8 cellular contexts compared by ENCODE assay signal in the genomic region with DNA sequence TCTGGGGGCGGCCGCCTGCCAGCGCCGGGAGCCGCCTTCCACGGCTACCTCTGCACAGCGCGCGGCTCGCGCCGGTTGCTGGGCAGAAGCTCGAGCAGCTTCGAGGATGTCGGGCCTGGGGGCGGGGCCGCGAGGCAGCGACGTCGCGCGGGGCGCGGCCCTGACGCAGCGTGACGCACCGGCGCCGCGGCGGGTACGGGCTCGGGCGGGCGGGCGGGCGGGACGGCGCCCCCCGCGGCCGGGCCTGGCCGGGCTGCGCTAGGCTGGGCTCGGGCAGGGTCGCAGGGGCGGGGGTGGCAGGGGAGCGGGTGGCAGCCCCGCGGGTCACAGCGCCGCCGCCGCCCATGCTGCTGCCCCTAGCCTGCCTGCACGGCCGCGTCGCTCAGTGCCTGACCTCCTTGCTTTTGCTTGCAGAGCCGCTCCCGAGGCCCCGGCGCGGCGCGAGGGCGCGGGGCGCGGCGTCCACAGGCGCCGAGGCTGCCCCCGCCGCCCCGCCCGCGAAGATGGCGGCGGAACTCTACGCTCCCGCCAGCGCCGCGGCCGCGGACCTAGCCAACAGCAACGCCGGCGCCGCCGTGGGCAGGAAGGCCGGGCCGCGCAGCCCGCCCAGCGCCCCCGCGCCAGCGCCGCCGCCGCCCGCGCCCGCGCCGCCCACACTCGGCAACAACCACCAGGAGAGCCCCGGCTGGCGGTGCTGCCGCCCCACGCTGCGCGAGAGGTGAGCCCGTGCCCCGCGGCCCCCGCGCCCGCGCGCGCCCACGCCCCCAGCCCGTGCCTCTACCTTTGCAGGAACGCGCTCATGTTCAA. TPM values are rescaled to one million over a fixed set of nuclear protein-coding genes. Genes with fewer than 3 reads are reported as not detected.
A peak's percentile ranks its signal among the peaks of the same experiment; 100 is the strongest.
DNase-seq lines count a peak whose midpoint lies in the region; ATAC-seq, FAIRE-seq and TF ChIP-seq lines count a peak whose summit lies in the region.

A gene (plus strand): TSS at position 166 of the 807 bp plus-strand sequence. CDS start 179 bp downstream, at position 345.

- H3K18ac ChIP-seq in H1 (ENCODE audit: extremely low read depth, low read length) (peak within 1 kb of the TSS; percentile 48; the same call in 1 of the 2 replicates), mesendoderm (ENCODE audit: low read length) (peak within 1 kb of the TSS; percentile 87)

- H4K20me1 ChIP-seq in H1 (replicated peaks in 1 of 2; ENCODE audit: control insufficient read depth in 1 of 2, insufficient read depth in 2 of 2, low read length in 2 of 2) = peaks cover 0 to 11% of the 10 kb centered on the region in 2 experiments

- H3K27ac ChIP-seq in H1 (ENCODE audit: low read depth, low read length) (peak within 1 kb of the TSS; percentile 3; the same call in 1 of the 2 replicates), mesendoderm (ENCODE audit: low read depth, low read length) (peak within 1 kb of the TSS; percentile 11)

- H2BK20ac ChIP-seq in H1 (ENCODE audit: low read length) = no peak within 1 kb of the TSS

- CTCF ChIA-PET in BJ (lab: Yijun Ruan, JAX) = interaction anchor here (0.6 to 1.6 kb wide), 5 partner anchors 10 to 104 kb away, joined by 3 to 4 read pairs (median 3); no protein-coding TSS in a partner anchor
- CTCF ChIA-PET in activated CD8-positive, alpha-beta memory T cell treated with anti-CD3 and anti-CD28 coated beads for 36 hours (lab: Charles Lee) = interaction anchor here (0.8 to 1.3 kb wide), 5 partner anchors 11 to 241 kb away, joined by 3 to 4 read pairs (median 3); a partner anchor contains a TSS
- CTCF ChIA-PET in H1 (lab: Charles Lee; ENCODE audit: partially characterized antibody) = interaction anchor here (0.6 to 3.5 kb wide), 10 partner anchors 12 to 131 kb away, joined by 3 to 12 read pairs (median 4); a partner anchor contains a TSS

- H2BK15ac ChIP-seq in H1 (ENCODE audit: low read length) (no peak within 1 kb of the TSS), mesendoderm (replicated peaks; ENCODE audit: low read depth) (no peak within 1 kb of the TSS)

- peak within 1 kb of the TSS; percentile 3 to 68 (median 27); a peak in 5 of 7 replicates for H3K9ac ChIP-seq in H1 (replicated peaks in 1 of 4; ENCODE audit: extremely low read depth in 1 of 4, low read depth in 3 of 4, low read length in 3 of 4)
- H3K9ac ChIP-seq in mesendoderm (ENCODE audit: low read length) = peak within 1 kb of the TSS; percentile 82

- H3K4me1 ChIP-seq in H1 (replicated peaks in 1 of 4; ENCODE audit: control insufficient read depth in 3 of 4, insufficient read depth in 4 of 4, low read length in 3 of 4) = peaks cover 0 to 6% (median 2%) of the 10 kb centered on the region in 4 experiments; a peak in 3 of 7 replicates
- H3K4me1 ChIP-seq in mesendoderm (ENCODE audit: control insufficient read depth, low read depth, low read length) = no peaks in the 10 kb centered on the region

- no peak within 1 kb of the TSS for H2AFZ ChIP-seq in H1 (ENCODE audit: low read length)

- H3K14ac ChIP-seq in H1 (ENCODE audit: insufficient read length) = no peak within 1 kb of the TSS

- no peak within 1 kb of the TSS for H2BK12ac ChIP-seq in H1 (ENCODE audit: low read depth, low read length)

- peak; percentile 93 for ATAC-seq in HG03354 (IDR thresholded peaks at IDR 0.05; ENCODE audit: poor library complexity, severe bottlenecking, unreplicated experiment)

- H3K4me2 ChIP-seq in H1 (ENCODE audit: insufficient read depth in 1 of 2, low read depth in 2 of 2, low read length in 2 of 2) (peak within 1 kb of the TSS; percentile 69 to 93), mesendoderm (ENCODE audit: low read length) (peak within 1 kb of the TSS; percentile 94)

- no peak within 1 kb of the TSS for H4K91ac ChIP-seq in H1 (replicated peaks; ENCODE audit: insufficient read length, low read length)

- H2BK5ac ChIP-seq in H1 (ENCODE audit: low read depth, low read length) = no peak within 1 kb of the TSS
- H2BK5ac ChIP-seq in mesendoderm (ENCODE audit: low read length) = no peak within 1 kb of the TSS

- H3K56ac ChIP-seq in H1 (replicated peaks; ENCODE audit: insufficient read length, low read depth, low read length) (no peak within 1 kb of the TSS), mesendoderm (ENCODE audit: low read length) (peak within 1 kb of the TSS; percentile 88)

- DNase-seq in BJ (ENCODE audit: low read depth) (peak; percentile 27), NCI-H748 (lab: John Stamatoyannopoulos, UW; ENCODE audit: unreplicated experiment) (peak; percentile 95), H1 (ENCODE audit: low read depth in 1 of 2, low spot score in 2 of 2) (peak; percentile 33 to 84), mesendoderm (peak; percentile 85)
- DNase-seq in stimulated activated CD8-positive, alpha-beta memory T cell treated with anti-CD3 and anti-CD28 coated beads, Interleukin-15, amount 100 ng/mL, for 1 hour (ENCODE audit: low read depth) = peak; percentile 68

- WGBS in H1 (ENCODE audit: extremely low coverage in 1 of 2, insufficient coverage in 1 of 2, insufficient read length in 1 of 2, insufficient replicate concordance in 2 of 2, low coverage in 1 of 2, low lambda C conversion rate in 2 of 2, missing lambda C conversion rate in 1 of 2), 2 experiments = 3% methylated on average over 23 of the region's 129 CpGs; no CpG with 5 or more reads in 1 of the 2 experiments
- WGBS in mesendoderm (ENCODE audit: extremely low coverage, insufficient coverage, low lambda C conversion rate) = no CpG with 5 or more reads among the region's 129 CpGs

- peaks cover 0 to 3% of the 10 kb centered on the region in 2 experiments; a peak in 1 of 4 replicates for H3K79me2 ChIP-seq in H1 (ENCODE audit: control insufficient read depth in 1 of 2, insufficient read depth in 2 of 2, low read length in 2 of 2)
- no peaks in the 10 kb centered on the region for H3K79me2 ChIP-seq in mesendoderm (ENCODE audit: control insufficient read depth, insufficient read depth, low read length)

- TF ChIP-seq RAD21 in H1 (IDR thresholded peaks at IDR 0.05 in 1 of 2, conservative IDR thresholded peaks at IDR 0.05 in 1 of 2; ENCODE audit: low read depth in 2 of 2, low read length in 2 of 2) = no peak

- no peak for FAIRE-seq in H1 (lab: Jason Lieb, UNC)

- H2BK120ac ChIP-seq in H1 (replicated peaks; ENCODE audit: low read depth, low read length) = no peak within 1 kb of the TSS
- H2BK120ac ChIP-seq in mesendoderm (ENCODE audit: low read depth, low read length) = no peak within 1 kb of the TSS

- peak within 1 kb of the TSS; percentile 65; the same call in 1 of the 2 replicates for H2AK5ac ChIP-seq in H1 (ENCODE audit: low read depth, low read length)
- no peak within 1 kb of the TSS for H2AK5ac ChIP-seq in mesendoderm (ENCODE audit: low read length)

- H3K27me3 ChIP-seq in BJ (ENCODE audit: control insufficient read depth, insufficient read depth, low read length) (no peaks in the 10 kb centered on the region), H1 (replicated peaks in 1 of 4; ENCODE audit: control insufficient read depth in 3 of 4, extremely low read depth in 1 of 4, insufficient read depth in 3 of 4, low read length in 3 of 4) (peaks cover 0 to 7% (median 3%) of the 10 kb centered on the region in 4 experiments; a peak in 3 of 7 replicates), mesendoderm (ENCODE audit: insufficient read depth, low read length, poor library complexity) (no peaks in the 10 kb centered on the region)

- no peak within 1 kb of the TSS for H3K23ac ChIP-seq in H1 (ENCODE audit: insufficient read length)
- H3K23ac ChIP-seq in mesendoderm (ENCODE audit: low read length) = no peak within 1 kb of the TSS

- peaks cover 10% of the 10 kb centered on the region; the same call in 1 of the 2 replicates for H3K23me2 ChIP-seq in H1 (ENCODE audit: low read depth, low read length)

- H3K79me1 ChIP-seq in H1 (ENCODE audit: low read depth, low read length) = no peaks in the 10 kb centered on the region; the same call in 1 of the 2 replicates
- H3K79me1 ChIP-seq in mesendoderm (ENCODE audit: low read length) = peaks cover 2% of the 10 kb centered on the region

- no peak for TF ChIP-seq EP300 in H1 (IDR thresholded peaks at IDR 0.05; ENCODE audit: borderline replicate concordance in 1 of 2, low read depth in 2 of 2, low read length in 2 of 2)

- H3K36me3 ChIP-seq in BJ (ENCODE audit: control insufficient read depth, insufficient read depth, low read length) (peaks cover 18% of the 10 kb centered on the region), H1 (ENCODE audit: control insufficient read depth in 2 of 4, insufficient read depth in 4 of 4, low read length in 3 of 4) (no peaks in the 10 kb centered on the region; a peak in 3 of 8 replicates), mesendoderm (ENCODE audit: control insufficient read depth, insufficient read depth, low read length) (peaks cover 2% of the 10 kb centered on the region)

- H4K5ac ChIP-seq in H1 (ENCODE audit: insufficient read length, low read depth, low read length) (no peak within 1 kb of the TSS), mesendoderm (ENCODE audit: low read length) (no peak within 1 kb of the TSS)

- no peak within 1 kb of the TSS for H3K4ac ChIP-seq in H1 (replicated peaks; ENCODE audit: insufficient read length, low read depth, low read length)
- H3K4ac ChIP-seq in mesendoderm (ENCODE audit: low read depth, low read length) = peak within 1 kb of the TSS; percentile 46

- H4K8ac ChIP-seq in H1 (ENCODE audit: extremely low read depth, insufficient read depth, low read length) (peak within 1 kb of the TSS; percentile 91), mesendoderm (ENCODE audit: low read depth, low read length) (peak within 1 kb of the TSS; percentile 81)

- TF ChIP-seq CTCF in BJ (IDR thresholded peaks at IDR 0.05; ENCODE audit: insufficient read depth, low read depth, low read length) = no peak
- TF ChIP-seq CTCF in H1 (IDR thresholded peaks at IDR 0.05; ENCODE audit: control extremely low read depth in 1 of 3, insufficient read depth in 1 of 3, low read depth in 1 of 3, low read length in 3 of 3) = no peak

- H3K9me3 ChIP-seq in H1 (ENCODE audit: insufficient read depth in 2 of 2, low read depth in 1 of 2, low read length in 1 of 2) = no peaks in the 10 kb centered on the region

- H3K4me3 ChIP-seq in BJ (ENCODE audit: low read depth, low read length) = peak within 1 kb of the TSS; percentile 57
- peak within 1 kb of the TSS; percentile 37 to 66 (median 44) for H3K4me3 ChIP-seq in H1 (ENCODE audit: extremely low read depth in 1 of 4, insufficient read depth in 2 of 4, low read depth in 3 of 4, low read length in 4 of 4)
- peak within 1 kb of the TSS; percentile 53 for H3K4me3 ChIP-seq in mesendoderm (ENCODE audit: low read length)

- TF ChIP-seq POLR2A in GM19099 (IDR thresholded peaks at IDR 0.05; ENCODE audit: extremely low read depth, insufficient read length, low read depth) (peak; percentile 58), H1 (IDR thresholded peaks at IDR 0.05; ENCODE audit: control extremely low read depth in 1 of 2, low read depth in 2 of 2, low read length in 2 of 2) (peak in 1 of 2 experiments; percentile 37; a peak in 1 of 3 replicates)

- POLR2A ChIA-PET in BJ (lab: Charles Lee) (no interaction called here), H1 (lab: Charles Lee; ENCODE audit: partially characterized antibody) (interaction anchor here (0.6 to 1.5 kb wide), 3 partner anchors 49 to 222 kb away, joined by 3 read pairs; no protein-coding TSS in a partner anchor)
- POLR2A ChIA-PET in activated CD8-positive, alpha-beta memory T cell treated with anti-CD3 and anti-CD28 coated beads for 36 hours (lab: Charles Lee) = interaction anchor here (1.0 to 1.4 kb wide), 4 partner anchors 51 to 163 kb away, joined by 3 to 6 read pairs (median 6); a partner anchor contains a TSS

RNA-seq across cellular contexts. Expression of the gene that starts here (rescaled TPM):
- polyA plus RNA-seq in BJ (2011; rRNA removed) (32.6 and 41.9 TPM in 2 replicates), H1 (2011; rRNA removed) (9.8 and 10.1 TPM in 2 replicates)
- 25.0 and 32.9 TPM in 2 replicates for polyA minus RNA-seq in BJ (2011; rRNA and poly(A)+ RNA removed)
- 10 to 100 TPM; 44.7 to 48.3 TPM for total RNA-seq in activated CD8-positive, alpha-beta memory T cell treated with anti-CD3 and anti-CD28 coated beads for 36 hours
- total RNA-seq in H1 (2021; fragmentation: NEBNext Ultra II Directional; extraction: Animal tissue kit (Norgen Biotek cat#: 25700)) = 10.2 and 11.6 TPM in 2 replicates
- 9.4 TPM for polyA plus RNA-seq in H1 (2011; cell fraction: cytosol; rRNA removed)
- 16.1 TPM for polyA plus RNA-seq in H1 (2011; cell fraction: nucleus; rRNA removed)
- 7.2 to 14.6 TPM (median 12.4 TPM) in 4 replicates for polyA plus RNA-seq in H1 (2012, experiment 1 of 2)
- polyA plus RNA-seq in H1 (2012, experiment 2 of 2) = 13.7 TPM
- polyA plus RNA-seq in H1 (2013, experiment 1 of 2) = 8.8 TPM
- 8.2 TPM for polyA plus RNA-seq in H1 (2013, experiment 2 of 2)
- 5.8 and 7.9 TPM in 2 replicates for polyA minus RNA-seq in H1 (2011; rRNA and poly(A)+ RNA removed)
- polyA minus RNA-seq in H1 (2011; cell fraction: cytosol; rRNA and poly(A)+ RNA removed) = 5.8 TPM
- polyA minus RNA-seq in H1 (2011; cell fraction: nucleus; rRNA and poly(A)+ RNA removed) = 4.4 TPM
- polyA plus RNA-seq in mesendoderm (2013, experiment 1 of 2) = 12.0 TPM
- 12.3 TPM for polyA plus RNA-seq in mesendoderm (2013, experiment 2 of 2)

Comparison
In these comparisons a context has a peak if more than half of its experiments do, and no peak if none do; other contexts are left out.
1. Peak in every context shown above with its lines: DNase-seq, ATAC-seq, H3K4me3 ChIP-seq and H3K27ac ChIP-seq.
2. DNase-seq: peak in every context shown above with its lines; median percentile 95 in NCI-H748; 85 in mesendoderm; 68 in stimulated activated CD8-positive, alpha-beta memory T cell treated with anti-CD3 and anti-CD28 coated beads, Interleukin-15, amount 100 ng/mL, for 1 hour; 58 in H1; 27 in BJ.